In genomic region chr7:157980774-157981173, GRCh38 we compare ENCODE assay signal across 17 cellular contexts.
DNase-seq lines count a peak whose midpoint lies in the region; TF ChIP-seq lines count a peak whose summit lies in the region.
"Had no signal": no experiment of that assay in that cellular context is flagged by ENCODE, and none has a peak within 500 bp of the region (broad histone marks: within the 10 kb centered on the region; RNA-seq: fewer than 3 reads in every experiment).

No MANE protein-coding gene starts in this region.

- no peaks in the 10 kb centered on the region for H3K4me1 ChIP-seq in HEK293 (ENCODE audit: control insufficient read depth, insufficient read depth, low read length)

- no peaks in the 10 kb centered on the region for H3K9me3 ChIP-seq in HEK293 (ENCODE audit: control insufficient read depth, insufficient read depth, low read depth, low read length)

- CTCF ChIA-PET in HEK293 (lab: Yijun Ruan, JAX) = no interaction called here

- no peak for TF ChIP-seq CTCF in HEK293 (tag by site-specific recombination; IDR thresholded peaks at IDR 0.05)

- POLR2A ChIA-PET in HEK293 (lab: Yijun Ruan, JAX) = no interaction called here

- intact Hi-C loops in posterior vena cava (cut with DNase I) = loop anchor here in 1 of 2 donors (5.0 kb wide), 1 partner anchor 262 kb away; no protein-coding TSS in a partner anchor

- DNase-seq in NCI-H69 (lab: John Stamatoyannopoulos, UW) (peak; percentile 28), islet precursor cell (peak; percentile 47), posterior vena cava (ENCODE audit: low spot score) (peak; percentile 72), OCI-M1 (lab: John Stamatoyannopoulos, UW) (no peak), kidney tubule cell (ENCODE audit: low spot score) (no peak), NCI-H2029 treated with DMSO at 0.1 percent for 48 hours (lab: John Stamatoyannopoulos, UW) (no peak), NCI-H1417 treated with DMSO at 0.1 percent for 48 hours (lab: John Stamatoyannopoulos, UW) (no peak)
- DNase-seq: ACHN, C1 segment of cervical spinal cord, DMS79 treated with DMSO at 0.1 percent for 48 hours, GOT3, NCI-H146, NCI-H2081 treated with DMSO at 0.1 percent for 48 hours, NCI-H2227 treated with DMSO at 0.1 percent for 48 hours, NCI-H510A treated with DMSO at 0.1 percent for 48 hours had no signal

- H3K36me3 ChIP-seq in HEK293 (ENCODE audit: control insufficient read depth in 2 of 2, insufficient read depth in 1 of 2, low read length in 2 of 2) = no peaks in the 10 kb centered on the region

- H3K27ac ChIP-seq in HEK293 (ENCODE audit: extremely low read depth, low read depth, low read length) = no peak overlapping the region
- H3K27ac ChIP-seq: KMS-11 had no signal

- no peak overlapping the region for H3K4me3 ChIP-seq in HEK293 (ENCODE audit: low read depth, low read length)

TF ChIP-seq in HEK293, 187 proteins besides CTCF, POLR2A, EP300 and RAD21:
- TF ChIP-seq MZF1 (tag by site-specific recombination; IDR thresholded peaks at IDR 0.05; ENCODE audit: borderline replicate concordance) = no peak
- peak; percentile 43; the same call in 1 of the 2 replicates for TF ChIP-seq EGR2 (tag by site-specific recombination; IDR thresholded peaks at IDR 0.05; ENCODE audit: low read depth)
- peak; percentile 54 for TF ChIP-seq ZFHX2 (tag by site-specific recombination; conservative IDR thresholded peaks at IDR 0.05)
- TF ChIP-seq ZBTB26 (tag by site-specific recombination; optimal IDR thresholded peaks at IDR 0.05) = peak; percentile 8

Comparison
In these comparisons a context has a peak if more than half of its experiments do, and no peak if none do; other contexts are left out.
1. DNase-seq: peak in NCI-H69 (single experiment), islet precursor cell (single experiment) and posterior vena cava (single experiment); none in OCI-M1 (single experiment), kidney tubule cell (single experiment), NCI-H2029 treated with DMSO at 0.1 percent for 48 hours (single experiment) and NCI-H1417 treated with DMSO at 0.1 percent for 48 hours (single experiment).